In the genomic region with DNA sequence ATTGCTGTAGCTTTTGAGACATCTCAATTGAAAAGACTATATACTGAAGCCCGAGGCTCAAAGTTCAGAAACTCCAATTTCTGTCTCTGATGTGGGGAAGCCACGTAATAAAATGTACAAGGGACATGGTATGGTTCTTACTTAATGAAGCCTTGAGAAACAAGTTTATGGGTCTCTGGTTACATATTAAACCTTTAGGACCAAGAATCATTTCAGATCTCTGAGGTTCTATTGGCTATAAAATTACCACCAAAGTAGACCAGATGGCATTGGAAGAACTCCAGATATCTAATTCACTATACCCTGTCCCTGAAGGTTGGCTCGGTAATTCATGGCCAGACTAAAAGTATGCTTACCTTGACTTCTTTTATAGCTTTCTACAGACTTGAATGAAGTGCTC, we compare ENCODE assay signal across 17 cellular contexts. TPM values are rescaled to one million over a fixed set of nuclear protein-coding genes. Genes with fewer than 3 reads are reported as not detected.
"Had no signal": no experiment of that assay in that cellular context is flagged by ENCODE, and none has a peak within 500 bp of the region (broad histone marks: within the 10 kb centered on the region; RNA-seq: fewer than 3 reads in every experiment).

No MANE protein-coding gene starts in this region.

- H3K4me2 ChIP-seq: smooth muscle cell had no signal

- H3K27me3 Mint-ChIP-seq: activated naive CD8-positive, alpha-beta T cell treated with anti-CD3 and anti-CD28 coated beads, Interleukin-2, amount 10 ng/mL, durations not matched to agents 7 days and 5 days; naive thymus-derived CD8-positive, alpha-beta T cell; type B pancreatic cell had no signal

- H3K27ac ChIP-seq: ascending aorta, cardiac muscle cell, gastroesophageal sphincter, VCaP had no signal

- H3K36me3 ChIP-seq: ascending aorta, cardiac muscle cell, gastroesophageal sphincter had no signal

- H3K4me3 ChIP-seq: ascending aorta, cardiac muscle cell, gastroesophageal sphincter, smooth muscle cell had no signal

- H3K9me3 Mint-ChIP-seq: activated naive CD8-positive, alpha-beta T cell treated with anti-CD3 and anti-CD28 coated beads, Interleukin-2, amount 10 ng/mL, durations not matched to agents 7 days and 5 days; naive thymus-derived CD8-positive, alpha-beta T cell; type B pancreatic cell had no signal

- H3K4me3 Mint-ChIP-seq: activated naive CD8-positive, alpha-beta T cell treated with anti-CD3 and anti-CD28 coated beads, Interleukin-2, amount 10 ng/mL, durations not matched to agents 7 days and 5 days; naive thymus-derived CD8-positive, alpha-beta T cell; type B pancreatic cell had no signal

- H3K9me3 ChIP-seq: ascending aorta, gastroesophageal sphincter had no signal

- H3K27ac Mint-ChIP-seq: activated naive CD8-positive, alpha-beta T cell treated with anti-CD3 and anti-CD28 coated beads, Interleukin-2, amount 10 ng/mL, durations not matched to agents 7 days and 5 days; naive thymus-derived CD8-positive, alpha-beta T cell; progenitor cell of endocrine pancreas; type B pancreatic cell had no signal

- H3K4me1 ChIP-seq: ascending aorta had no signal

- ATAC-seq: gastroesophageal sphincter; naive thymus-derived CD8-positive, alpha-beta T cell; right cardiac atrium had no signal

- H3K27me3 ChIP-seq: ascending aorta, cardiac muscle cell, gastroesophageal sphincter had no signal

- DNase-seq: activated CD4-positive, alpha-beta T cell treated with anti-CD3 and anti-CD28 coated beads for 4 hours; activated naive CD8-positive, alpha-beta T cell treated with anti-CD3 and anti-CD28 coated beads, Interleukin-2, amount 10 ng/mL, durations not matched to agents 7 days and 5 days; activated T-cell treated with anti-CD3 and anti-CD28 coated beads for 4 hours; cortex of kidney; midbrain; naive thymus-derived CD8-positive, alpha-beta T cell; right cardiac atrium; substantia nigra; T-helper 9 cell had no signal

RNA-seq across cellular contexts. Expression of a gene that starts 52.1 kb away (rescaled TPM):
- total RNA-seq: activated naive CD8-positive, alpha-beta T cell treated with anti-CD3 and anti-CD28 coated beads, Interleukin-2, amount 10 ng/mL, durations not matched to agents 7 days and 5 days; ascending aorta; cardiac muscle cell; progenitor cell of endocrine pancreas; SK-MEL-5 had no signal
- polyA plus RNA-seq: cardiac muscle cell, right cardiac atrium had no signal
